In the genomic region with DNA sequence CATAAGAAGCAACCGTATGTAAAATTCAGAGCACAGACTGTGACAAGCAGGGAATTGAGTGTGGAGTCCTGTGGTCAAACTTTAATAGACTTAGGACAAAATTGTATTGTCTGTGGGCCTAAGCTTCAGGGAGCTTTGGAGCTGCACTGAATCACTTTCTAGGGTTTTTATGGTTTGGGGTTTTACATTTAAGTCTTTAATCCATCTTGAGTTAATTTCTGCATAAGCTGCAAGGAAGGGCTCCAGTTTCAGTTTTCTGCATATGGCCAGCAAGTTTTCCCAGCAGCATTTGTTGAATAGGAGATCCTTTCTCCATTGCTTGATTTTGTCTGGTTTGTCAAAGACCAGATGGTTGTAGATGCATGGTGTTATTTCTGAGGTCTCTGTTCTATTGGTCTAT, we compare ENCODE assay signal across 7 cellular contexts.
"Had no signal": no experiment of that assay in that cellular context is flagged by ENCODE, and none has a peak within 500 bp of the region (broad histone marks: within the 10 kb centered on the region; RNA-seq: fewer than 3 reads in every experiment).

No MANE protein-coding gene starts in this region.

- DNase-seq: IMR-90, KBM-7, KG1 had no signal

- H3K27ac ChIP-seq: HL-60 had no signal

- H3K4me3 ChIP-seq: K562 had no signal

- H3K4me1 Mint-ChIP-seq: IgD-negative memory B cell had no signal

- H3K4me3 Mint-ChIP-seq: IgD-negative memory B cell had no signal

- ATAC-seq: HepG2, K562 had no signal

- H3K27ac Mint-ChIP-seq: IgD-negative memory B cell had no signal
